Comparison of ENCODE assay signal across 31 cellular contexts in the genomic region with DNA sequence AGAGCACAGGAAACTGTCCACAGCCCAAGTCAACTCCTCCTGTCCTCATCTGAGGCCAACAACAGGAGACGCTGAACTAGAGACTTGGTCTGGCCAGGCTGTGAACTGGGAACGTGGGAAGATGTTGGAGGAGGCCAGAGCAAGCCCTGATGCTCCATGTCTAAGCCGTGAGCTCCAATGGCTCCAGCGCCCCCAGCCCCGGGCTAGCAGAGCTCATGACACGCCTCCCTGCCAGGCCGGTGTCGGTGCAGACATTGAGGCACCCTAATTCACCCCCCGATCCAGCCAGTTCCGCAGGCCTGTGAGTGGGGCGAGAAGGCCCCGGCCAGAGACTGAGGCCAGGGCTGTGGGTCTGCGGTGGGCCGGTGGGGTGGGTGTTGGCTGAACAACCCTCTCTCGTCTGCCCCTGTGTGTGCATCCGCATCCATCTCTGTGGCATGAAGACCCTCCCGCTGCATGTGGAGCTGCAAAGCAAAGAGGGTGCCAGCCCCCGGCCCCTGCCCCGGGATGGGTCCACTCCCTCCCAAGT.
"Had no signal": no experiment of that assay in that cellular context is flagged by ENCODE, and none has a peak within 500 bp of the region (broad histone marks: within the 10 kb centered on the region; RNA-seq: fewer than 3 reads in every experiment).

No MANE protein-coding gene starts in this region.

- DNase-seq: Karpas-422, Kasumi-1, MG63, MM.1S, MV-4-11, NCI-H1048, NCI-H1092, NCI-H1092 treated with DMSO at 0.1 percent for 48 hours, NCI-H1105, NCI-H1105 treated with DMSO at 0.1 percent for 48 hours, NCI-H1417, NCI-H1417 treated with DMSO at 0.1 percent for 48 hours, NCI-H1436, NCI-H1436 treated with DMSO at 0.1 percent for 48 hours, NCI-H146, NCI-H1694, NCI-H1694 treated with DMSO at 0.1 percent for 48 hours, NCI-H187, NCI-H187 treated with DMSO at 0.1 percent for 48 hours, NCI-H1930, NCI-H2081, NCI-H2081 treated with DMSO at 0.1 percent for 48 hours, NCI-H2107, NCI-H2171, NCI-H2171 treated with DMSO at 0.1 percent for 48 hours, NCI-H2227 treated with DMSO at 0.1 percent for 48 hours, NCI-H226, NCI-H345, NCI-H510A, NCI-H510A treated with DMSO at 0.1 percent for 48 hours, NCI-H524 had no signal

- H3K36me3 ChIP-seq: MG63 had no signal

- H3K9me3 ChIP-seq: MG63 had no signal

- H3K4me3 ChIP-seq: MG63 had no signal

- H3K27me3 ChIP-seq: MG63 had no signal
